In the genomic region with DNA sequence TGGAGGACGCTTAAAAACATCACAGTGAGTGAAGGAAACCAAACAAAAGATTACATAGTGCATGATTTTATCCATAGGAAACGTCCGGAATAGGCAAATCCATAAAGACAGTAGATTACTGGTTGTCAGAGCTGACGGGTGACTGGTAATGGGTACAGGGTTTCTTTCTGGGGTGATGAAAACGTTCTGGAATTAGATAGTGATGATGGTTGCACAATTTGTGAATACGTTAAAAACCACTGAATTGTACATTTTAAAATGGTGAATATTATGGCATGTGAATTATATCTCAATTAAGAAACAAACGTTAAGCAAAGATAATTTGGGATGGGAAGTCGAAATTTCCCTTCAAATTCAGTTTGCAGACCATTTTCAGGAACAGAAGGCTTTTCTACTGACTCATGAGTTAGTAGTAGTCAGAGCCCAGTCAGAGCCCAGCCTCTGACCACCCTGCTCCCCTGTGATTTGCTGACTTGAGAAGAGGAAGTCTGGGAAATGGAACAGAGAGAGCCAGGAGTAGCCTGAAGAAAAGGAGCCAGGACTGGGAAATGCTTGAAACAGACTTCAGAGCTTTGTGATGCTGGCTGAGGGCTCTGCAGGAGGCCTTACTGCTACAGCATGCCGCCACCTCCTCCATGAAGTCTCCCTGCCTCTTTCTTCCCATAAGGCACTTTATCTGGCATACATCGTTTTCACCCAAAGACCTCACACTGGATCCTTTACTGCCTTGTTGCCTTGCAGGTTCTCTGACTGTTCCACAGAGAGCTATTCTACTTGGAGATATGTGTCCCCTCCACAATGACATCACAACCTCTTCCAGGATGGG, we compare ENCODE assay signal across 1 cellular context.
TF ChIP-seq lines count a peak whose summit lies in the region.

No MANE protein-coding gene starts in this region.

TF ChIP-seq in endothelial cell of umbilical vein, 7 proteins besides CTCF, POLR2A, EP300 and RAD21 (continued from another document):
- TF ChIP-seq POLR2AphosphoS5 (IDR thresholded peaks at IDR 0.05; ENCODE audit: insufficient read depth, low read depth, low read length) (no peak), GATA2 (IDR thresholded peaks at IDR 0.05; ENCODE audit: insufficient read depth, insufficient read length, low read depth, low read length) (no peak)
